Comparison of ENCODE assay signal across 19 cellular contexts in the genomic region with DNA sequence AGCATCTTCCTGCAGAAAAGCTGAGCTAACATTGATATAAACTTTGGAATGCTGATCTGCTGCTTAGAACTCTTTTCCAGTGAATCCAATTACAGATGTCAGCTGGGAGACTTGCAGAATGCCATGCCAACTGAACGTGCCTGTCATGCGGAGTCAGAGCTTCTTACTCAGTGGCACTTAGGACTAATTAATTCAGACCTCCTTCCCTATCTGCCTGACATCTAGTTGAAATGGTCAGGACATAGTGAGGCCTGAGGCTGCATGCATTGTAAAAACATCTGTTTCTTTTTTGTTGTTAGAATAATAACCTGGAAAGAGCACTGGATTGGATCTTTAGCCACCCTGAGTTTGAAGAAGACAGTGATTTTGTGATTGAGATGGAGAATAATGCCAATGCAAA.
DNase-seq lines count a peak whose midpoint lies in the region; TF ChIP-seq lines count a peak whose summit lies in the region.
"Had no signal": no experiment of that assay in that cellular context is flagged by ENCODE, and none has a peak within 500 bp of the region (broad histone marks: within the 10 kb centered on the region; RNA-seq: fewer than 3 reads in every experiment).

No MANE protein-coding gene starts in this region.

- H3K4me2 ChIP-seq in neural cell (ENCODE audit: low read length), result no peak overlapping the region
- H3K4me2 ChIP-seq: BLaER1, GM23338 had no signal

- no peak overlapping the region for H2AFZ ChIP-seq in neural cell (ENCODE audit: low read depth, low read length)
- H2AFZ ChIP-seq: GM23338 had no signal

- no peaks in the 10 kb centered on the region for H3K79me2 ChIP-seq in neural cell (replicated peaks; ENCODE audit: insufficient read depth, low read length)

- DNase-seq in NCI-H2227 (lab: John Stamatoyannopoulos, UW; ENCODE audit: unreplicated experiment) (peak; percentile 39), NCI-H2227 treated with DMSO at 0.1 percent for 48 hours (lab: John Stamatoyannopoulos, UW) (no peak), GM04504 (ENCODE audit: low read depth) (peak; percentile 18), astrocyte of the hippocampus (ENCODE audit: low read depth, low spot score) (peak; percentile 45), DMS79 treated with DMSO at 0.1 percent for 48 hours (lab: John Stamatoyannopoulos, UW) (no peak), DMS153 treated with DMSO at 0.1 percent for 48 hours (lab: John Stamatoyannopoulos, UW; ENCODE audit: unreplicated experiment) (no peak), NCI-H2081 treated with DMSO at 0.1 percent for 48 hours (lab: John Stamatoyannopoulos, UW) (no peak)
- DNase-seq: CD4-positive, alpha-beta memory T cell; HCEC 1CT; IMR-90; NCI-H1417 treated with DMSO at 0.1 percent for 48 hours; NCI-H187 treated with DMSO at 0.1 percent for 48 hours; NCI-H526 treated with DMSO at 0.1 percent for 48 hours; Peyer's patch had no signal

- no peaks in the 10 kb centered on the region for H3K9me2 ChIP-seq in neural cell (ENCODE audit: insufficient read depth, low read length)

- no peak overlapping the region for H3K9ac ChIP-seq in neural cell (ENCODE audit: low read length)
- H3K9ac ChIP-seq: BLaER1 had no signal

- no peaks in the 10 kb centered on the region for H3K27me3 ChIP-seq in neural cell (ENCODE audit: insufficient read depth, low read depth, low read length)
- H3K27me3 ChIP-seq: BLaER1, Peyer's patch, SJSA1 had no signal

- TF ChIP-seq RAD21 in neural cell (conservative IDR thresholded peaks at IDR 0.05), result no peak

- TF ChIP-seq CTCF in neural cell (IDR thresholded peaks at IDR 0.05; ENCODE audit: poor library complexity, severe bottlenecking), result no peak

- peak; percentile 46 for TF ChIP-seq EP300 in neural cell (conservative IDR thresholded peaks at IDR 0.05; ENCODE audit: poor library complexity, severe bottlenecking)

- H4K20me1 ChIP-seq in neural cell (ENCODE audit: insufficient read depth), result no peaks in the 10 kb centered on the region
- H4K20me1 ChIP-seq: BLaER1 had no signal

- H3F3A ChIP-seq in neural cell (ENCODE audit: insufficient read depth, low read length, poor library complexity, severe bottlenecking), result no peaks in the 10 kb centered on the region

- H3K27ac ChIP-seq in neural cell (ENCODE audit: low read length), result no peak overlapping the region
- H3K27ac ChIP-seq: 22Rv1, BLaER1, Peyer's patch, SJSA1 had no signal

- H3K4me3 ChIP-seq in neural cell (ENCODE audit: low read length), result no peak overlapping the region
- H3K4me3 ChIP-seq: BLaER1, GM23338, Peyer's patch, SJSA1 had no signal

- H3K9me3 ChIP-seq in neural cell (ENCODE audit: low read length), result no peaks in the 10 kb centered on the region
- H3K9me3 ChIP-seq: BLaER1, Peyer's patch, SJSA1 had no signal

- no peaks in the 10 kb centered on the region for H3K36me3 ChIP-seq in neural cell (ENCODE audit: insufficient read depth, low read length)

TF ChIP-seq in neural cell, 6 proteins besides CTCF, POLR2A, EP300 and RAD21:
- no peak for TF ChIP-seq POLR2AphosphoS5 (IDR thresholded peaks at IDR 0.05)
- TF ChIP-seq MXI1 (conservative IDR thresholded peaks at IDR 0.05; ENCODE audit: poor library complexity, severe bottlenecking), result no peak
- TF ChIP-seq, protein P1, sequence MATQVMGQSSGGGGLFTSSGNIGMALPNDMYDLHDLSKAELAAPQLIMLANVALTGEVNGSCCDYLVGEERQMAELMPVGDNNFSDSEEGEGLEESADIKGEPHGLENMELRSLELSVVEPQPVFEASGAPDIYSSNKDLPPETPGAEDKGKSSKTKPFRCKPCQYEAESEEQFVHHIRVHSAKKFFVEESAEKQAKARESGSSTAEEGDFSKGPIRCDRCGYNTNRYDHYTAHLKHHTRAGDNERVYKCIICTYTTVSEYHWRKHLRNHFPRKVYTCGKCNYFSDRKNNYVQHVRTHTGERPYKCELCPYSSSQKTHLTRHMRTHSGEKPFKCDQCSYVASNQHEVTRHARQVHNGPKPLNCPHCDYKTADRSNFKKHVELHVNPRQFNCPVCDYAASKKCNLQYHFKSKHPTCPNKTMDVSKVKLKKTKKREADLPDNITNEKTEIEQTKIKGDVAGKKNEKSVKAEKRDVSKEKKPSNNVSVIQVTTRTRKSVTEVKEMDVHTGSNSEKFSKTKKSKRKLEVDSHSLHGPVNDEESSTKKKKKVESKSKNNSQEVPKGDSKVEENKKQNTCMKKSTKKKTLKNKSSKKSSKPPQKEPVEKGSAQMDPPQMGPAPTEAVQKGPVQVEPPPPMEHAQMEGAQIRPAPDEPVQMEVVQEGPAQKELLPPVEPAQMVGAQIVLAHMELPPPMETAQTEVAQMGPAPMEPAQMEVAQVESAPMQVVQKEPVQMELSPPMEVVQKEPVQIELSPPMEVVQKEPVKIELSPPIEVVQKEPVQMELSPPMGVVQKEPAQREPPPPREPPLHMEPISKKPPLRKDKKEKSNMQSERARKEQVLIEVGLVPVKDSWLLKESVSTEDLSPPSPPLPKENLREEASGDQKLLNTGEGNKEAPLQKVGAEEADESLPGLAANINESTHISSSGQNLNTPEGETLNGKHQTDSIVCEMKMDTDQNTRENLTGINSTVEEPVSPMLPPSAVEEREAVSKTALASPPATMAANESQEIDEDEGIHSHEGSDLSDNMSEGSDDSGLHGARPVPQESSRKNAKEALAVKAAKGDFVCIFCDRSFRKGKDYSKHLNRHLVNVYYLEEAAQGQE (IDR thresholded peaks at IDR 0.05; ENCODE audit: borderline replicate concordance), result no peak
- no peak for TF ChIP-seq EZH2 (IDR thresholded peaks at IDR 0.05; ENCODE audit: borderline replicate concordance, insufficient read depth, low read length, poor library complexity, severe bottlenecking)
- no peak for TF ChIP-seq TAF1 (IDR thresholded peaks at IDR 0.05; ENCODE audit: low read depth)
- no peak for TF ChIP-seq SMC3 (conservative IDR thresholded peaks at IDR 0.05; ENCODE audit: poor library complexity)

Comparison
In these comparisons a context has a peak if more than half of its experiments do, and no peak if none do; other contexts are left out.
1. DNase-seq: peak in NCI-H2227 (single experiment), GM04504 (single experiment) and astrocyte of the hippocampus (single experiment); none in NCI-H2227 treated with DMSO at 0.1 percent for 48 hours (single experiment), DMS79 treated with DMSO at 0.1 percent for 48 hours (single experiment), DMS153 treated with DMSO at 0.1 percent for 48 hours (single experiment) and NCI-H2081 treated with DMSO at 0.1 percent for 48 hours (single experiment).